1 cellular context compared by ENCODE assay signal in genomic region chr18:46867471-46868170, GRCh38.
TF ChIP-seq lines count a peak whose summit lies in the region.

No MANE protein-coding gene starts in this region.

TF ChIP-seq in K562, 482 proteins besides CTCF, POLR2A, EP300 and RAD21:
- TF ChIP-seq ZNF347 (CRISPR knock-in tag; IDR thresholded peaks at IDR 0.05; ENCODE audit: low read depth): no peak
- no peak for TF ChIP-seq TGIF2 (CRISPR knock-in tag; IDR thresholded peaks at IDR 0.05)
- TF ChIP-seq RAD51 (IDR thresholded peaks at IDR 0.05; ENCODE audit: borderline replicate concordance, low read depth): no peak
- no peak for TF ChIP-seq ZBTB11 (CRISPR knock-in tag; IDR thresholded peaks at IDR 0.05)
- TF ChIP-seq RBBP5 (IDR thresholded peaks at IDR 0.05; ENCODE audit: borderline replicate concordance, insufficient read depth, low read length, poor library complexity, severe bottlenecking): no peak
- TF ChIP-seq ARNT (IDR thresholded peaks at IDR 0.05): no peak
- TF ChIP-seq ZNF384 (IDR thresholded peaks at IDR 0.05; ENCODE audit: low read depth, low read length): no peak
- TF ChIP-seq TAF9B (IDR thresholded peaks at IDR 0.05; ENCODE audit: partially characterized antibody): no peak
- TF ChIP-seq FUS (optimal IDR thresholded peaks at IDR 0.05; ENCODE audit: low read depth, low read length): no peak
- no peak for TF ChIP-seq SMARCB1 (IDR thresholded peaks at IDR 0.05; ENCODE audit: insufficient read length, low read depth)
- TF ChIP-seq ZNF76 (CRISPR knock-in tag; IDR thresholded peaks at IDR 0.05; ENCODE audit: borderline replicate concordance): no peak
- no peak for TF ChIP-seq MITF (IDR thresholded peaks at IDR 0.05)
- TF ChIP-seq TARDBP (IDR thresholded peaks at IDR 0.05): no peak
- no peak for TF ChIP-seq TFAP4 (CRISPR knock-in tag; IDR thresholded peaks at IDR 0.05; ENCODE audit: borderline replicate concordance)
- TF ChIP-seq HMBOX1 (IDR thresholded peaks at IDR 0.05): no peak
- TF ChIP-seq FOXK1 (CRISPR knock-in tag; IDR thresholded peaks at IDR 0.05; ENCODE audit: borderline replicate concordance): no peak
- no peak for TF ChIP-seq ZFPM2 (CRISPR knock-in tag; IDR thresholded peaks at IDR 0.05)
